Comparison of ENCODE assay signal across 29 cellular contexts in the genomic region with DNA sequence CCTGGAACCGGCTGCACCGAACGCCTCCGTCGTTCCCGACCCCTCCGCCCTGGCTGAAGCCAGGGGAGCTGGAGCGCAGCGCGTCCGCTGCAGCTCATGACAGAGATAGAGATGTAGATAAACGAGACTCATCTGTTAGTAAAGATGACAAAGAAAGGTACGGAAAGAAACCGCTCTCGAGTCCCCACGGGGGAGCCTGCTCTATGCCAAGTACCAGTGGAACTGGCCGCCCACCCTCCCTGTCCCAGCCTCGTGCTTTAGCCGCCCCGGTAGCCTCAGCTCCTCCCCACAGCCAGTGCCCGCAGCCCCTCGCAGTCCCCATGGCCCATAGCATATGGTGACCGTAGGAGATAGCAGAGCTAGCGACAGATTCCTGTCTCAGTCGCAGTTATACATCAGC.
DNase-seq lines count a peak whose midpoint lies in the region; ATAC-seq and TF ChIP-seq lines count a peak whose summit lies in the region.
"Had no signal": no experiment of that assay in that cellular context is flagged by ENCODE, and none has a peak within 500 bp of the region (broad histone marks: within the 10 kb centered on the region; RNA-seq: fewer than 3 reads in every experiment).

No MANE protein-coding gene starts in this region.

- H3K36me3 Mint-ChIP-seq in activated CD4-positive, alpha-beta T cell treated with anti-CD3 and anti-CD28 coated beads for 36 hours (ENCODE audit: low read depth): no peaks in the 10 kb centered on the region
- H3K36me3 Mint-ChIP-seq in CD8-positive, alpha-beta T cell: peaks cover 23% of the 10 kb centered on the region
- H3K36me3 Mint-ChIP-seq in activated T-helper 2 cell treated with anti-CD3 and anti-CD28 coated beads, Interferon-gamma antibody, Interleukin-2, Interleukin-4, amounts not matched to agents 10 μg/mL and 5 μg/mL and 100 μg/mL, durations not matched to agents 14 hours and 24 hours and 36 hours (ENCODE audit: low read depth): peaks cover 4% of the 10 kb centered on the region
- H3K36me3 Mint-ChIP-seq: activated naive CD8-positive, alpha-beta T cell; CD4-positive, CD25-positive, alpha-beta regulatory T cell had no signal

- intact Hi-C loops in activated CD4-positive, alpha-beta T cell treated with anti-CD3 and anti-CD28 coated beads for 36 hours (cut with DNase I, micrococcal nuclease): loop anchor here in 1 of 2 experiments (5.0 kb wide), 1 partner anchor 70 kb away; no protein-coding TSS in a partner anchor
- intact Hi-C loops in CD8-positive, alpha-beta T cell (cut with DNase I, micrococcal nuclease): no loop called here
- intact Hi-C loops in activated T-helper 2 cell treated with anti-CD3 and anti-CD28 coated beads, Interferon-gamma antibody, Interleukin-2, Interleukin-4, amounts not matched to agents 10 μg/mL and 5 μg/mL and 100 μg/mL, durations not matched to agents 14 hours and 24 hours and 36 hours (cut with micrococcal nuclease): no loop called here

- DNase-seq in activated CD4-positive, alpha-beta T cell treated with anti-CD3 and anti-CD28 coated beads for 36 hours: no peak
- DNase-seq in activated CD4-positive, alpha-beta T cell treated with anti-CD3 and anti-CD28 coated beads, Interleukin-2, amount 50 U/mL, for 1 hour: no peak
- no peak for DNase-seq in CD8-positive, alpha-beta T cell
- DNase-seq in activated T-helper 2 cell treated with anti-CD3 and anti-CD28 coated beads, Interferon-gamma antibody, Interleukin-2, Interleukin-4, amounts not matched to agents 10 μg/mL and 5 μg/mL and 100 μg/mL, durations not matched to agents 14 hours and 24 hours and 36 hours (ENCODE audit: low spot score): no peak
- DNase-seq in islet precursor cell (peak; percentile 49), COLO829 (ENCODE audit: low spot score) (no peak), NCI-H748 treated with DMSO at 0.1 percent for 48 hours (lab: John Stamatoyannopoulos, UW) (no peak), LoVo (ENCODE audit: low spot score) (no peak)
- DNase-seq: anterior cingulate cortex; CD4-positive, CD25-positive, alpha-beta regulatory T cell; DMS153; gastrocnemius medialis; hippocampal formation; naive B cell; NCI-H1417 treated with DMSO at 0.1 percent for 48 hours; NCI-H2081 treated with DMSO at 0.1 percent for 48 hours; NCI-H774; SK-N-SH; stimulated activated CD8-positive, alpha-beta memory T cell treated with anti-CD3 and anti-CD28 coated beads, Interleukin-4, amount 100 ng/mL, for 48 hours; T1000; transverse colon had no signal

- H3K4me3 ChIP-seq in CD8-positive, alpha-beta T cell (ENCODE audit: low read depth, low read length): no peak overlapping the region
- H3K4me3 ChIP-seq: cardiac muscle cell, coronary artery, esophagus muscularis mucosa, gastrocnemius medialis, skin epidermis, transverse colon had no signal

- no peaks in the 10 kb centered on the region for H3K27me3 ChIP-seq in CD8-positive, alpha-beta T cell (ENCODE audit: insufficient read depth, low read length)
- H3K27me3 ChIP-seq: cardiac muscle cell, esophagus muscularis mucosa, gastrocnemius medialis, transverse colon had no signal

- POLR2A ChIA-PET in activated CD4-positive, alpha-beta T cell treated with anti-CD3 and anti-CD28 coated beads for 36 hours (lab: Charles Lee): interaction anchor here (0.6 kb wide), 1 partner anchor 66 kb away, joined by 3 read pairs; no protein-coding TSS in a partner anchor
- POLR2A ChIA-PET in CD8-positive, alpha-beta T cell (lab: Charles Lee): no interaction called here

- TF ChIP-seq CTCF in CD8-positive, alpha-beta T cell (IDR thresholded peaks at IDR 0.05): no peak

- no peak overlapping the region for H3K27ac ChIP-seq in CD8-positive, alpha-beta T cell (ENCODE audit: low read depth, low read length)
- H3K27ac ChIP-seq: cardiac muscle cell, coronary artery, esophagus muscularis mucosa, gastrocnemius medialis, HL-60, KMS-11, transverse colon had no signal

- peaks cover 13% of the 10 kb centered on the region for H3K4me1 Mint-ChIP-seq in activated CD4-positive, alpha-beta T cell treated with anti-CD3 and anti-CD28 coated beads for 36 hours
- no peaks in the 10 kb centered on the region for H3K4me1 Mint-ChIP-seq in CD8-positive, alpha-beta T cell (ENCODE audit: low read depth)
- H3K4me1 Mint-ChIP-seq in activated T-helper 2 cell treated with anti-CD3 and anti-CD28 coated beads, Interferon-gamma antibody, Interleukin-2, Interleukin-4, amounts not matched to agents 10 μg/mL and 5 μg/mL and 100 μg/mL, durations not matched to agents 14 hours and 24 hours and 36 hours (ENCODE audit: low read depth): peaks cover 8% of the 10 kb centered on the region
- H3K4me1 Mint-ChIP-seq: naive B cell had no signal

- H3K9me3 Mint-ChIP-seq in activated CD4-positive, alpha-beta T cell treated with anti-CD3 and anti-CD28 coated beads for 36 hours (ENCODE audit: low read depth): no peaks in the 10 kb centered on the region
- no peaks in the 10 kb centered on the region for H3K9me3 Mint-ChIP-seq in CD8-positive, alpha-beta T cell
- H3K9me3 Mint-ChIP-seq in activated T-helper 2 cell treated with anti-CD3 and anti-CD28 coated beads, Interferon-gamma antibody, Interleukin-2, Interleukin-4, amounts not matched to agents 10 μg/mL and 5 μg/mL and 100 μg/mL, durations not matched to agents 14 hours and 24 hours and 36 hours: peaks cover 4% of the 10 kb centered on the region
- H3K9me3 Mint-ChIP-seq: WTC11 had no signal

- ATAC-seq in activated CD4-positive, alpha-beta T cell treated with anti-CD3 and anti-CD28 coated beads for 36 hours: no peak
- no peak for ATAC-seq in CD8-positive, alpha-beta T cell
- ATAC-seq: gastrocnemius medialis, WTC11 had no signal

- H3K4me1 ChIP-seq in CD8-positive, alpha-beta T cell (ENCODE audit: insufficient read depth, low read length): no peaks in the 10 kb centered on the region
- H3K4me1 ChIP-seq: esophagus muscularis mucosa, gastrocnemius medialis, transverse colon had no signal

- CTCF ChIA-PET in activated CD4-positive, alpha-beta T cell treated with anti-CD3 and anti-CD28 coated beads for 36 hours (lab: Charles Lee): interaction anchor here (0.9 kb wide), 1 partner anchor 16 kb away, joined by 3 read pairs; no protein-coding TSS in a partner anchor
- CTCF ChIA-PET in CD8-positive, alpha-beta T cell (lab: Charles Lee): no interaction called here

- no peaks in the 10 kb centered on the region for H3K36me3 ChIP-seq in CD8-positive, alpha-beta T cell (ENCODE audit: insufficient read depth, low read length)

- H3K27ac Mint-ChIP-seq in activated CD4-positive, alpha-beta T cell treated with anti-CD3 and anti-CD28 coated beads for 36 hours: peak overlapping the region; percentile 69
- peak overlapping the region; percentile 4 for H3K27ac Mint-ChIP-seq in CD8-positive, alpha-beta T cell
- peak overlapping the region; percentile 58 for H3K27ac Mint-ChIP-seq in activated T-helper 2 cell treated with anti-CD3 and anti-CD28 coated beads, Interferon-gamma antibody, Interleukin-2, Interleukin-4, amounts not matched to agents 10 μg/mL and 5 μg/mL and 100 μg/mL, durations not matched to agents 14 hours and 24 hours and 36 hours
- H3K27ac Mint-ChIP-seq: activated naive CD8-positive, alpha-beta T cell; WTC11 had no signal

- H3K27me3 Mint-ChIP-seq in activated CD4-positive, alpha-beta T cell treated with anti-CD3 and anti-CD28 coated beads for 36 hours: no peaks in the 10 kb centered on the region
- no peaks in the 10 kb centered on the region for H3K27me3 Mint-ChIP-seq in CD8-positive, alpha-beta T cell (ENCODE audit: low read depth)
- no peaks in the 10 kb centered on the region for H3K27me3 Mint-ChIP-seq in activated T-helper 2 cell treated with anti-CD3 and anti-CD28 coated beads, Interferon-gamma antibody, Interleukin-2, Interleukin-4, amounts not matched to agents 10 μg/mL and 5 μg/mL and 100 μg/mL, durations not matched to agents 14 hours and 24 hours and 36 hours (ENCODE audit: low read depth)
- H3K27me3 Mint-ChIP-seq: activated naive CD8-positive, alpha-beta T cell; CD4-positive, CD25-positive, alpha-beta regulatory T cell; naive B cell had no signal

- H3K9me3 ChIP-seq in CD8-positive, alpha-beta T cell (ENCODE audit: low read length): no peaks in the 10 kb centered on the region
- H3K9me3 ChIP-seq: esophagus muscularis mucosa, gastrocnemius medialis, SK-N-SH, transverse colon had no signal

- H3K4me3 Mint-ChIP-seq in activated CD4-positive, alpha-beta T cell treated with anti-CD3 and anti-CD28 coated beads for 36 hours: peak overlapping the region; percentile 20
- no peak overlapping the region for H3K4me3 Mint-ChIP-seq in CD8-positive, alpha-beta T cell
- H3K4me3 Mint-ChIP-seq in activated T-helper 2 cell treated with anti-CD3 and anti-CD28 coated beads, Interferon-gamma antibody, Interleukin-2, Interleukin-4, amounts not matched to agents 10 μg/mL and 5 μg/mL and 100 μg/mL, durations not matched to agents 14 hours and 24 hours and 36 hours (ENCODE audit: low read depth): no peak overlapping the region
- H3K4me3 Mint-ChIP-seq: activated naive CD8-positive, alpha-beta T cell; naive B cell; WTC11 had no signal

Comparison
In these comparisons a context has a peak if more than half of its experiments do, and no peak if none do; other contexts are left out.
1. H3K27ac Mint-ChIP-seq: peak in every context shown above with its lines; median percentile 69 in activated CD4-positive, alpha-beta T cell treated with anti-CD3 and anti-CD28 coated beads for 36 hours; 58 in activated T-helper 2 cell treated with anti-CD3 and anti-CD28 coated beads, Interferon-gamma antibody, Interleukin-2, Interleukin-4, amounts not matched to agents 10 μg/mL and 5 μg/mL and 100 μg/mL, durations not matched to agents 14 hours and 24 hours and 36 hours; 4 in CD8-positive, alpha-beta T cell.